1 cellular context compared by ENCODE assay signal in the genomic region with DNA sequence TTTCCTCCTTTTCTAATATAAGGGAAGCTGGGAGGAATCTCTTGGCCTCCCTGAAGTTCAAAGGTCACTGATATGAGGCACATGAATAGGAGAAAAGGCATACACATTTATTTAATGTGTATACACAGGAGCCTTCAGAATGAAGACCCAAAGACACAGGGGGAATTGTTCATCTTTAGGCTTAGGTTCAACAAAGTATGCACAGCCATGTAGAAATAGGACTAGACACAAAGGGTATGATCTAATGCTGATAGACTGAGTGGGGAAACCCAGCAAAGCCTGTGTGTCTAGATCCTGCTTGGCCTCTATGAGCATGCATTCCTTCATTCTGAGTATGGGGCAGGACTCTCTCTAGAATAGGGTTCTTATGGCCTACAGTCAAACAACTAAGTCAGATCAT.
TF ChIP-seq lines count a peak whose summit lies in the region.

No MANE protein-coding gene starts in this region.

TF ChIP-seq in IMR-90, 13 proteins besides CTCF, POLR2A, EP300 and RAD21 (continued from another document):
- TF ChIP-seq, protein P1, sequence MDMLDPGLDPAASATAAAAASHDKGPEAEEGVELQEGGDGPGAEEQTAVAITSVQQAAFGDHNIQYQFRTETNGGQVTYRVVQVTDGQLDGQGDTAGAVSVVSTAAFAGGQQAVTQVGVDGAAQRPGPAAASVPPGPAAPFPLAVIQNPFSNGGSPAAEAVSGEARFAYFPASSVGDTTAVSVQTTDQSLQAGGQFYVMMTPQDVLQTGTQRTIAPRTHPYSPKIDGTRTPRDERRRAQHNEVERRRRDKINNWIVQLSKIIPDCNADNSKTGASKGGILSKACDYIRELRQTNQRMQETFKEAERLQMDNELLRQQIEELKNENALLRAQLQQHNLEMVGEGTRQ (IDR thresholded peaks at IDR 0.05; ENCODE audit: low read depth, low read length) = no peak
